8 cellular contexts compared by ENCODE assay signal in the genomic region with DNA sequence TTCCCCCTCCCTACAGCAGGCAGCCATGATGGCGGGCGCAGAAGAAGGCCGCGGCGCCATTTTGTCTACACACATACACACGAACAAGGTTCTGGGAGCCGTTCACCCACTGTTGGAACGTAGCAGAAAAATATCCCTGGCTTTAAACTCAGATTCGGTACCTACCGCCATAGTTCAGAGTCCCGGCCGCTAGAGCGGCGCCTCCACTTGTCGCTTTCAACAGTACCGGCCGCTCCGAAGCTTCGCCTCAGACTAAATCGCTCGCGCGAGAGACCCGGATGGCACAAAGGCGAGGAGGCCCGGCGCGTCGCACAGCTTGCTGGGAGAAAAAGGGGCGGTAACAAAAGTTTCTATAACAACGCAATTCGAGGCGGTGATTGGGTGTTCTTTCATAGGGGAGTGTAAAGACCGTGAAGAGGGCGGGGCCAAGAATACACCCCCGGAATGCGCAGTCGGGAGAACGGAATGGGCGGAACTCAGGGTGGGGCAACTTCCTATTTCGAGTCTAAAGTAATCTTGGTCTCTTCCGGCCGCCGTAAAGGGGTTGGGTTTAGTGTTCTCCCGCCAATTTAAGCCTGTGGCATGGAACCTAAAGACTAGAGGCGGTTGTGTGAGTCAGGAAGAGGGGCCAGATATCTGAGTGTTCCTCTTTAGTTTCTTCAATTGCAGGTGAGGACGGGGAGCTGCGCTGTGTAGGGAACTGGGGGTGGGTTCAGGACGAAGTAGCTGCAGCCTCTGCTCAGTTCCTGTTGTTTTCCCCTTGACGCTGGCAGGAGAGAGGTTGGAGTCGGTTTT. TPM values are rescaled to one million over a fixed set of nuclear protein-coding genes. Genes with fewer than 3 reads are reported as not detected.
DNase-seq lines count a peak whose midpoint lies in the region; ATAC-seq and TF ChIP-seq lines count a peak whose summit lies in the region.

A gene with protein sequence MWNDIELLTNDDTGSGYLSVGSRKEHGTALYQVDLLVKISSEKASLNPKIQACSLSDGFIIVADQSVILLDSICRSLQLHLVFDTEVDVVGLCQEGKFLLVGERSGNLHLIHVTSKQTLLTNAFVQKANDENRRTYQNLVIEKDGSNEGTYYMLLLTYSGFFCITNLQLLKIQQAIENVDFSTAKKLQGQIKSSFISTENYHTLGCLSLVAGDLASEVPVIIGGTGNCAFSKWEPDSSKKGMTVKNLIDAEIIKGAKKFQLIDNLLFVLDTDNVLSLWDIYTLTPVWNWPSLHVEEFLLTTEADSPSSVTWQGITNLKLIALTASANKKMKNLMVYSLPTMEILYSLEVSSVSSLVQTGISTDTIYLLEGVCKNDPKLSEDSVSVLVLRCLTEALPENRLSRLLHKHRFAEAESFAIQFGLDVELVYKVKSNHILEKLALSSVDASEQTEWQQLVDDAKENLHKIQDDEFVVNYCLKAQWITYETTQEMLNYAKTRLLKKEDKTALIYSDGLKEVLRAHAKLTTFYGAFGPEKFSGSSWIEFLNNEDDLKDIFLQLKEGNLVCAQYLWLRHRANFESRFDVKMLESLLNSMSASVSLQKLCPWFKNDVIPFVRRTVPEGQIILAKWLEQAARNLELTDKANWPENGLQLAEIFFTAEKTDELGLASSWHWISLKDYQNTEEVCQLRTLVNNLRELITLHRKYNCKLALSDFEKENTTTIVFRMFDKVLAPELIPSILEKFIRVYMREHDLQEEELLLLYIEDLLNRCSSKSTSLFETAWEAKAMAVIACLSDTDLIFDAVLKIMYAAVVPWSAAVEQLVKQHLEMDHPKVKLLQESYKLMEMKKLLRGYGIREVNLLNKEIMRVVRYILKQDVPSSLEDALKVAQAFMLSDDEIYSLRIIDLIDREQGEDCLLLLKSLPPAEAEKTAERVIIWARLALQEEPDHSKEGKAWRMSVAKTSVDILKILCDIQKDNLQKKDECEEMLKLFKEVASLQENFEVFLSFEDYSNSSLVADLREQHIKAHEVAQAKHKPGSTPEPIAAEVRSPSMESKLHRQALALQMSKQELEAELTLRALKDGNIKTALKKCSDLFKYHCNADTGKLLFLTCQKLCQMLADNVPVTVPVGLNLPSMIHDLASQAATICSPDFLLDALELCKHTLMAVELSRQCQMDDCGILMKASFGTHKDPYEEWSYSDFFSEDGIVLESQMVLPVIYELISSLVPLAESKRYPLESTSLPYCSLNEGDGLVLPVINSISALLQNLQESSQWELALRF (N-terminal part only) (plus strand): TSS at position 567 of the 795 bp plus-strand sequence. CDS start 2,815 bp downstream, outside the sequence.
A gene with protein sequence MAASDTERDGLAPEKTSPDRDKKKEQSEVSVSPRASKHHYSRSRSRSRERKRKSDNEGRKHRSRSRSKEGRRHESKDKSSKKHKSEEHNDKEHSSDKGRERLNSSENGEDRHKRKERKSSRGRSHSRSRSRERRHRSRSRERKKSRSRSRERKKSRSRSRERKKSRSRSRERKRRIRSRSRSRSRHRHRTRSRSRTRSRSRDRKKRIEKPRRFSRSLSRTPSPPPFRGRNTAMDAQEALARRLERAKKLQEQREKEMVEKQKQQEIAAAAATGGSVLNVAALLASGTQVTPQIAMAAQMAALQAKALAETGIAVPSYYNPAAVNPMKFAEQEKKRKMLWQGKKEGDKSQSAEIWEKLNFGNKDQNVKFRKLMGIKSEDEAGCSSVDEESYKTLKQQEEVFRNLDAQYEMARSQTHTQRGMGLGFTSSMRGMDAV (minus strand): TSS at position 254 of the 795 bp plus-strand sequence. CDS start 83 bp downstream, at position 171.

- H3K27ac ChIP-seq in caudate nucleus (ENCODE audit: low read depth, low read length) (peak within 1 kb of the TSS; percentile 99), smooth muscle cell (ENCODE audit: low read depth) (peak within 1 kb of the TSS; percentile 99)

- H3K4me2 ChIP-seq in smooth muscle cell: peak within 1 kb of the TSS; percentile 91

- ATAC-seq in GM18909 (IDR thresholded peaks at IDR 0.05; ENCODE audit: poor library complexity, unreplicated experiment) (peak; percentile 92), HG03159 (IDR thresholded peaks at IDR 0.05; ENCODE audit: unreplicated experiment) (peak; percentile 86)

- peak within 1 kb of the TSS; percentile 99 for H3K9ac ChIP-seq in smooth muscle cell (ENCODE audit: low read depth)

- H3K79me2 ChIP-seq in smooth muscle cell (ENCODE audit: low read depth): peaks cover 76% of the 10 kb centered on the region

- no peaks in the 10 kb centered on the region for H3K27me3 ChIP-seq in smooth muscle cell (ENCODE audit: low read depth)

- TF ChIP-seq CTCF in WI38 (IDR thresholded peaks at IDR 0.05; ENCODE audit: low read depth, low read length): no peak
- no peak for TF ChIP-seq CTCF in smooth muscle cell (IDR thresholded peaks at IDR 0.05; ENCODE audit: borderline replicate concordance, insufficient read depth, poor library complexity, severe bottlenecking)

- H3K9me3 ChIP-seq in smooth muscle cell (replicated peaks; ENCODE audit: low read depth): no peaks in the 10 kb centered on the region

- DNase-seq in AG08395 (ENCODE audit: low spot score) (peak; percentile 100), NCI-H2227 treated with DMSO at 0.1 percent for 48 hours (lab: John Stamatoyannopoulos, UW) (peak; percentile 100), caudate nucleus (lab: John Stamatoyannopoulos, UW) (peak; percentile 87 to 100 (median 98)), iPS-NIHi7 (ENCODE audit: extremely low spot score) (peak; percentile 99), smooth muscle cell (lab: John Stamatoyannopoulos, UW; ENCODE audit: unreplicated experiment) (peak; percentile 84)

- H4K20me1 ChIP-seq in smooth muscle cell (ENCODE audit: low read depth): peaks cover 42% of the 10 kb centered on the region

- H3K36me3 ChIP-seq in smooth muscle cell (ENCODE audit: low read depth): no peaks in the 10 kb centered on the region

- H3F3A ChIP-seq in smooth muscle cell (ENCODE audit: low read depth): peaks cover 22% of the 10 kb centered on the region

- H3K4me3 ChIP-seq in WI38 (ENCODE audit: low read depth, low read length) (peak within 1 kb of the TSS; percentile 98), smooth muscle cell (peak within 1 kb of the TSS; percentile 92)

- H2AFZ ChIP-seq in smooth muscle cell (ENCODE audit: low read depth): peak within 1 kb of the TSS; percentile 96

- WGBS in smooth muscle cell (ENCODE audit: low lambda C conversion rate): under 1% methylated on average over 51 of the region's 51 CpGs

- peaks cover 36% of the 10 kb centered on the region for H3K4me1 ChIP-seq in smooth muscle cell (ENCODE audit: low read depth)

RNA-seq across cellular contexts. Expression of the first gene that starts in this region (rescaled TPM):
- 22.7 and 26.2 TPM in 2 replicates for total RNA-seq in smooth muscle cell
- polyA plus RNA-seq in smooth muscle cell: 9.1 and 13.5 TPM in 2 replicates

RNA-seq across cellular contexts. Expression of the second gene that starts in this region (rescaled TPM):
- total RNA-seq in smooth muscle cell: 108 and 118 TPM in 2 replicates
- polyA plus RNA-seq in smooth muscle cell: 60.9 and 65.9 TPM in 2 replicates

Comparison
In these comparisons a context has a peak if more than half of its experiments do, and no peak if none do; other contexts are left out.
1. Peak in every context shown above with its lines: DNase-seq, ATAC-seq, H3K4me3 ChIP-seq and H3K27ac ChIP-seq.